2 cellular contexts compared by ENCODE assay signal in genomic region chr3:183285318-183285717, GRCh38.
TF ChIP-seq lines count a peak whose summit lies in the region.

No MANE protein-coding gene starts in this region.

TF ChIP-seq in IMR-90, 13 proteins besides CTCF, POLR2A, EP300 and RAD21:
- TF ChIP-seq MAZ (IDR thresholded peaks at IDR 0.05; ENCODE audit: borderline replicate concordance, low read depth, low read length): no peak
- no peak for TF ChIP-seq NFE2L2 (IDR thresholded peaks at IDR 0.05; ENCODE audit: low read depth, low read length)
- TF ChIP-seq ELK1 (IDR thresholded peaks at IDR 0.05; ENCODE audit: borderline replicate concordance, low read depth, low read length): no peak
- no peak for TF ChIP-seq CEBPB (IDR thresholded peaks at IDR 0.05; ENCODE audit: low read depth, low read length)
- no peak for TF ChIP-seq MXI1 (IDR thresholded peaks at IDR 0.05; ENCODE audit: borderline replicate concordance, low read depth, low read length)
- TF ChIP-seq FOS (IDR thresholded peaks at IDR 0.05; ENCODE audit: low read depth, low read length): no peak
- TF ChIP-seq BHLHE40 (IDR thresholded peaks at IDR 0.05; ENCODE audit: low read depth, low read length): no peak
- no peak for TF ChIP-seq MAFK (IDR thresholded peaks at IDR 0.05; ENCODE audit: low read depth, low read length)
- no peak for TF ChIP-seq RFX5 (IDR thresholded peaks at IDR 0.05; ENCODE audit: low read depth, low read length)
- TF ChIP-seq SMC3 (IDR thresholded peaks at IDR 0.05; ENCODE audit: low read depth, low read length): no peak
- TF ChIP-seq USF2 (IDR thresholded peaks at IDR 0.05; ENCODE audit: low read depth, low read length): no peak
- no peak for TF ChIP-seq CHD1 (IDR thresholded peaks at IDR 0.05; ENCODE audit: low read depth, low read length)
- no peak for TF ChIP-seq RCOR1 (IDR thresholded peaks at IDR 0.05; ENCODE audit: insufficient replicate concordance, low read length)

TF ChIP-seq in K562, 482 proteins besides CTCF, POLR2A, EP300 and RAD21:
- TF ChIP-seq HMBOX1 (IDR thresholded peaks at IDR 0.05) (peak; percentile 63; the same call in 1 of the 2 replicates), ZNF431 (CRISPR knock-in tag; IDR thresholded peaks at IDR 0.05) (no peak)
TF ChIP-seq in K562: peak in this region for 1.
